Comparison of ENCODE assay signal across 1 cellular context in genomic region chr17:81513669-81514484, GRCh38.
TF ChIP-seq lines count a peak whose summit lies in the region.

No MANE protein-coding gene starts in this region.

TF ChIP-seq in IMR-90, 13 proteins besides CTCF, POLR2A, EP300 and RAD21 (continued from another document):
- TF ChIP-seq MAZ (IDR thresholded peaks at IDR 0.05; ENCODE audit: borderline replicate concordance, low read depth, low read length) (no peak), ELK1 (IDR thresholded peaks at IDR 0.05; ENCODE audit: borderline replicate concordance, low read depth, low read length) (no peak), SMC3 (IDR thresholded peaks at IDR 0.05; ENCODE audit: low read depth, low read length) (no peak), MXI1 (IDR thresholded peaks at IDR 0.05; ENCODE audit: borderline replicate concordance, low read depth, low read length) (no peak), RFX5 (IDR thresholded peaks at IDR 0.05; ENCODE audit: low read depth, low read length) (no peak), NFE2L2 (IDR thresholded peaks at IDR 0.05; ENCODE audit: low read depth, low read length) (no peak), MAFK (IDR thresholded peaks at IDR 0.05; ENCODE audit: low read depth, low read length) (no peak)
